ENCODE assay signal across 29 cellular contexts in genomic region chr3:118298133-118298532, GRCh38.
"Had no signal": no experiment of that assay in that cellular context is flagged by ENCODE, and none has a peak within 500 bp of the region (broad histone marks: within the 10 kb centered on the region; RNA-seq: fewer than 3 reads in every experiment).

No MANE protein-coding gene starts in this region.

- H2AFZ ChIP-seq: hepatocyte had no signal

- ATAC-seq: effector memory CD8-positive, alpha-beta T cell; esophagus mucosa; gastrocnemius medialis; heart left ventricle; left colon; left lobe of liver; lower lobe of right lung; mucosa of descending colon; naive thymus-derived CD8-positive, alpha-beta T cell had no signal

- H3K4me3 ChIP-seq: colonic mucosa, esophagus squamous epithelium, gastrocnemius medialis, heart left ventricle, hepatocyte, left ventricle myocardium inferior, lower lobe of right lung, mucosa of descending colon had no signal

- H3K4me1 Mint-ChIP-seq: endodermal cell; immature natural killer cell; mesothelial cell of epicardium; naive B cell; naive thymus-derived CD8-positive, alpha-beta T cell had no signal

- H3K27me3 ChIP-seq: colonic mucosa, esophagus squamous epithelium, gastrocnemius medialis, heart left ventricle, hepatocyte had no signal

- H3K9me3 Mint-ChIP-seq: endodermal cell, mesothelial cell of epicardium had no signal

- H3K4me1 ChIP-seq: colonic mucosa, esophagus squamous epithelium, gastrocnemius medialis, heart left ventricle, left ventricle myocardium inferior, lower lobe of right lung had no signal

- H3K4me2 ChIP-seq: hepatocyte had no signal

- H3K4me3 Mint-ChIP-seq: dendritic cell treated with granulocyte-macrophage colony-stimulating factor and Interleukin-4, amounts not matched to agents 40 ng/mL and 50 ng/mL, for 4 days; effector memory CD8-positive, alpha-beta T cell; endodermal cell; immature natural killer cell; mesothelial cell of epicardium; naive B cell; naive thymus-derived CD8-positive, alpha-beta T cell had no signal

- DNase-seq: colonic mucosa; cortex of kidney; effector CD8-positive, alpha-beta T cell; effector memory CD8-positive, alpha-beta T cell; endodermal cell; erythroblast; esophagus squamous epithelium; foreskin fibroblast; foreskin melanocyte; gastrocnemius medialis; heart left ventricle; hypothalamus; immature natural killer cell; islet precursor cell; kidney; kidney glomerular epithelial cell; left colon; left ventricle myocardium inferior; lower lobe of right lung; mesenchymal stem cell; mucosa of descending colon; naive B cell; naive thymus-derived CD8-positive, alpha-beta T cell had no signal

- H3K79me2 ChIP-seq: hepatocyte had no signal

- H3K27me3 Mint-ChIP-seq: dendritic cell treated with granulocyte-macrophage colony-stimulating factor and Interleukin-4, amounts not matched to agents 40 ng/mL and 50 ng/mL, for 4 days; effector memory CD8-positive, alpha-beta T cell; naive B cell; naive thymus-derived CD8-positive, alpha-beta T cell had no signal

- H3K9me3 ChIP-seq: colonic mucosa, esophagus squamous epithelium, gastrocnemius medialis, heart left ventricle, left ventricle myocardium inferior, lower lobe of right lung had no signal

- H3K27ac Mint-ChIP-seq: dendritic cell treated with granulocyte-macrophage colony-stimulating factor and Interleukin-4, amounts not matched to agents 40 ng/mL and 50 ng/mL, for 4 days; effector memory CD8-positive, alpha-beta T cell; endodermal cell; immature natural killer cell; mesothelial cell of epicardium; naive B cell; naive thymus-derived CD8-positive, alpha-beta T cell had no signal

- H3K27ac ChIP-seq: colonic mucosa, epithelial cell of prostate, esophagus squamous epithelium, gastrocnemius medialis, heart left ventricle, hepatocyte, left ventricle myocardium inferior, lower lobe of right lung had no signal

- H3K36me3 Mint-ChIP-seq: immature natural killer cell; mesothelial cell of epicardium; naive B cell; naive thymus-derived CD8-positive, alpha-beta T cell had no signal

- H3K36me3 ChIP-seq: colonic mucosa, esophagus squamous epithelium, gastrocnemius medialis, heart left ventricle, left ventricle myocardium inferior, lower lobe of right lung had no signal
